Comparison of ENCODE assay signal across 8 cellular contexts in the genomic region with DNA sequence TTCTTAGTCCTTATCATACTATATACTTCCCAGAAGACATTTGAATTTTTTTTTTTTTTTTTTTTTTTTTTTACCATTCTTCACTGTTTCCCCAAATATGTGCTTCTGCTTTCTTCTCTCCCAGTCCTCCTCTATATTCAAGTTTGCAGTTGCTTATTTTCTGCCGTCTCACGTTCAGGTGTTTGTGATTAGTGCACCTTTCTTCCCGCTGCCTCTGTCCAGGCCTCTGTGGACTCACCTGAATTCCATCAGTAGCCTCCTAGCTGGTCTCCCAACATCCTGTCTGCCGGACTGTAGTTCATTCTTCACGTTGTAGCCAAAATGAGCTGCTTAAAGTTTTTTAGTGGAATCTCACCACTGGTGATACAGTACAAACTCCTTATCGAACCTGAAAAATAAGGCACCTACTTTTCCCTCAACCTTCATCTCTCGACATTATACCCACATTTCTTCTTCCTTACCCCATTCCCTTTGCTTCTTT. TPM values are rescaled to one million over a fixed set of nuclear protein-coding genes. Genes with fewer than 3 reads are reported as not detected.
A peak's percentile ranks its signal among the peaks of the same experiment; 100 is the strongest.
DNase-seq lines count a peak whose midpoint lies in the region; ATAC-seq and TF ChIP-seq lines count a peak whose summit lies in the region.

No MANE protein-coding gene starts in this region.

- H3K79me1 ChIP-seq in mesendoderm (ENCODE audit: low read length): peaks cover 2% of the 10 kb centered on the region

- H3K4me1 ChIP-seq in heart left ventricle (peaks cover 0 to 41% (median 27%) of the 10 kb centered on the region in 12 donors), mesendoderm (ENCODE audit: control insufficient read depth, low read depth, low read length) (no peaks in the 10 kb centered on the region), upper lobe of right lung (peaks cover 5% of the 10 kb centered on the region)

- no peak overlapping the region for H3K9ac ChIP-seq in mesendoderm (ENCODE audit: low read length)

- H3K9me3 ChIP-seq in heart left ventricle: no peaks in the 10 kb centered on the region
- H3K9me3 ChIP-seq in upper lobe of right lung: no peaks in the 10 kb centered on the region

- no peak overlapping the region for H3K18ac ChIP-seq in mesendoderm (ENCODE audit: low read length)

- no peak overlapping the region for H2BK15ac ChIP-seq in mesendoderm (replicated peaks; ENCODE audit: low read depth)

- no peak overlapping the region for H2BK120ac ChIP-seq in mesendoderm (ENCODE audit: low read depth, low read length)

- H3K27me3 ChIP-seq in heart left ventricle: no peaks in the 10 kb centered on the region
- no peaks in the 10 kb centered on the region for H3K27me3 ChIP-seq in brain microvascular endothelial cell (replicated peaks)
- H3K27me3 ChIP-seq in mesendoderm (ENCODE audit: insufficient read depth, low read length, poor library complexity): no peaks in the 10 kb centered on the region
- no peaks in the 10 kb centered on the region for H3K27me3 ChIP-seq in upper lobe of right lung

- peak overlapping the region; percentile 72 for H3K4me2 ChIP-seq in mesendoderm (ENCODE audit: low read length)

- TF ChIP-seq POLR2A in heart left ventricle (IDR thresholded peaks at IDR 0.05): no peak

- H3K4me3 ChIP-seq in heart left ventricle (peak overlapping the region in 11 of 12 donors; percentile 66 to 96 (median 80)), brain microvascular endothelial cell (ENCODE audit: low read depth, low read length) (peak overlapping the region; percentile 62), mesendoderm (ENCODE audit: low read length) (peak overlapping the region; percentile 32), upper lobe of right lung (peak overlapping the region; percentile 86)

- DNase-seq in heart left ventricle (no peak), Right ventricle myocardium superior (no peak), brain microvascular endothelial cell (no peak), mesendoderm (no peak), upper lobe of right lung (no peak), dermis blood vessel endothelial cell (no peak)
- DNase-seq in stimulated activated CD4-positive, alpha-beta T cell treated with anti-CD3 and anti-CD28 coated beads, Interleukin-4, amount 100 ng/mL, for 1 hour: no peak

- no peak overlapping the region for H3K4ac ChIP-seq in mesendoderm (ENCODE audit: low read depth, low read length)

- H3K23ac ChIP-seq in mesendoderm (ENCODE audit: low read length): no peak overlapping the region

- in situ Hi-C loops in brain microvascular endothelial cell (cut with HindIII; ENCODE audit: low pct_ligation_motif_present, low sequenced_read_pairs): no loop called here

- H4K5ac ChIP-seq in mesendoderm (ENCODE audit: low read length): no peak overlapping the region

- no peak overlapping the region for H4K8ac ChIP-seq in mesendoderm (ENCODE audit: low read depth, low read length)

- H3K79me2 ChIP-seq in mesendoderm (ENCODE audit: control insufficient read depth, insufficient read depth, low read length): peaks cover 11% of the 10 kb centered on the region

- peak overlapping the region; percentile 50 for H3K56ac ChIP-seq in mesendoderm (ENCODE audit: low read length)

- no peak overlapping the region for H2AK5ac ChIP-seq in mesendoderm (ENCODE audit: low read length)

- peak overlapping the region; percentile 53 to 90 (median 83) for H3K27ac ChIP-seq in heart left ventricle
- peak overlapping the region; percentile 18 for H3K27ac ChIP-seq in brain microvascular endothelial cell
- no peak overlapping the region for H3K27ac ChIP-seq in mesendoderm (ENCODE audit: low read depth, low read length)
- peak overlapping the region; percentile 60 for H3K27ac ChIP-seq in upper lobe of right lung

- WGBS in heart left ventricle, 4 donors: 85 to 94% (median 90%) methylated on average over 7 of the region's 7 CpGs
- 100% methylated on average over 2 of the region's 7 CpGs for WGBS in mesendoderm (ENCODE audit: extremely low coverage, insufficient coverage, low lambda C conversion rate)

- no peak overlapping the region for H2BK5ac ChIP-seq in mesendoderm (ENCODE audit: low read length)

- peak in 2 of 4 donors; percentile 0 for ATAC-seq in heart left ventricle
- no peak for ATAC-seq in Right ventricle myocardium superior (ENCODE audit: poor library complexity)
- ATAC-seq in upper lobe of right lung: no peak
- no peak for ATAC-seq in HG03045 (IDR thresholded peaks at IDR 0.05; ENCODE audit: unreplicated experiment)

- TF ChIP-seq CTCF in heart left ventricle (IDR thresholded peaks at IDR 0.05) (no peak), brain microvascular endothelial cell (IDR thresholded peaks at IDR 0.05; ENCODE audit: low read depth, low read length, missing control alignments) (no peak), upper lobe of right lung (IDR thresholded peaks at IDR 0.05) (no peak)

- H3K36me3 ChIP-seq in heart left ventricle (no peaks in the 10 kb centered on the region), brain microvascular endothelial cell (replicated peaks) (no peaks in the 10 kb centered on the region), mesendoderm (ENCODE audit: control insufficient read depth, insufficient read depth, low read length) (no peaks in the 10 kb centered on the region), upper lobe of right lung (no peaks in the 10 kb centered on the region)

- intact Hi-C loops in heart left ventricle (cut with DNase I): loop anchor here in 8 of 10 donors (1.0 to 5.0 kb wide), 4 partner anchors 44 to 54 kb away; a partner anchor contains a TSS
- intact Hi-C loops in Right ventricle myocardium superior (cut with DNase I): no loop called here
- intact Hi-C loops in upper lobe of right lung (cut with DNase I): no loop called here

RNA-seq across cellular contexts. Expression of a gene that starts 0.8 kb away (rescaled TPM):
- 10 to 100 TPM; 13.3 to 27.2 (median 19.7) TPM for total RNA-seq in heart left ventricle
- polyA plus RNA-seq in heart left ventricle: 10 to 100 TPM in 1 of 2 donors, 1 to 10 TPM in 1; 7.3 to 28.7 TPM
- 18.3 TPM for total RNA-seq in Right ventricle myocardium superior
- polyA plus RNA-seq in mesendoderm (2013, experiment 1 of 2): 7.5 TPM
- 7.3 TPM for polyA plus RNA-seq in mesendoderm (2013, experiment 2 of 2)
- total RNA-seq in upper lobe of right lung: 15.4 TPM
- 27.8 and 34.4 TPM in 2 replicates for total RNA-seq in dermis blood vessel endothelial cell

RNA-seq across cellular contexts. Expression of a gene that starts 54.3 kb away (rescaled TPM):
- total RNA-seq in heart left ventricle: 10 to 100 TPM in 4 of 9 donors, 1 to 10 TPM in 5; 2.8 to 17.3 (median 9.4) TPM
- 1 to 10 TPM; 3.2 to 4.9 TPM for polyA plus RNA-seq in heart left ventricle
- total RNA-seq in Right ventricle myocardium superior: 7.6 TPM
- 1.3 TPM for polyA plus RNA-seq in mesendoderm (2013, experiment 1 of 2)
- polyA plus RNA-seq in mesendoderm (2013, experiment 2 of 2): 1.1 TPM
- total RNA-seq in upper lobe of right lung: 10.8 TPM
- 3.4 and 3.9 TPM in 2 replicates for total RNA-seq in dermis blood vessel endothelial cell

RNA-seq across cellular contexts. Expression of a gene that starts 54.6 kb away (rescaled TPM):
- 10 to 100 TPM; 30.0 to 42.8 (median 38.4) TPM for total RNA-seq in heart left ventricle
- polyA plus RNA-seq in heart left ventricle: 10 to 100 TPM; 14.6 to 21.8 TPM
- total RNA-seq in Right ventricle myocardium superior: 38.2 TPM
- polyA plus RNA-seq in mesendoderm (2013, experiment 1 of 2): 29.0 TPM
- 28.8 TPM for polyA plus RNA-seq in mesendoderm (2013, experiment 2 of 2)
- total RNA-seq in upper lobe of right lung: 27.4 TPM
- total RNA-seq in dermis blood vessel endothelial cell: 41.5 and 56.0 TPM in 2 replicates

Comparison
In these comparisons a context has a peak if more than half of its experiments do, and no peak if none do; other contexts are left out.
1. intact Hi-C loops: an anchor here in heart left ventricle (1.0 to 5.0 kb wide); none called in Right ventricle myocardium superior and upper lobe of right lung.
2. H3K4me3 ChIP-seq: peak in every context shown above with its lines; median percentile 86 in upper lobe of right lung; 80 in heart left ventricle; 62 in brain microvascular endothelial cell; 32 in mesendoderm.